8 cellular contexts compared by ENCODE assay signal in genomic region chr17:45132302-45132568, GRCh38. TPM values are rescaled to one million over a fixed set of nuclear protein-coding genes. Genes with fewer than 3 reads are reported as not detected.
DNase-seq lines count a peak whose midpoint lies in the region; ATAC-seq, FAIRE-seq and TF ChIP-seq lines count a peak whose summit lies in the region.

Gene PLCD3 (minus strand): TSS chr17:45132515. CDS start chr17:45132410, 105 bp downstream.

- peaks cover 56% of the 10 kb centered on the region for H3K4me1 Mint-ChIP-seq in brain

- TF ChIP-seq RAD21 in A549 (conservative IDR thresholded peaks at IDR 0.05 in 1 of 2, IDR thresholded peaks at IDR 0.05 in 1 of 2): no peak

- H3K4me3 Mint-ChIP-seq in brain: peak within 1 kb of the TSS; percentile 88 to 94 (median 90)

- peak within 1 kb of the TSS; percentile 90 for H3K4me2 ChIP-seq in A549

- no peak for FAIRE-seq in A549 (lab: Jason Lieb, UNC)

- H3K9me3 ChIP-seq in A549 (no peaks in the 10 kb centered on the region), HUES48 (ENCODE audit: control insufficient read depth, insufficient read depth, low read length) (no peaks in the 10 kb centered on the region), left lung (no peaks in the 10 kb centered on the region)

- H3K36me3 ChIP-seq in HUES48 (ENCODE audit: control insufficient read depth, insufficient read depth, low read length): no peaks in the 10 kb centered on the region
- H3K36me3 ChIP-seq in left lung: no peaks in the 10 kb centered on the region

- intact Hi-C loops in left lung (cut with DNase I): loop anchor here in 1 of 2 donors (10.0 kb wide), 1 partner anchor 63 kb away; no protein-coding TSS in a partner anchor
- intact Hi-C loops in head of caudate nucleus (cut with DNase I): no loop called here

- H3K27ac ChIP-seq in A549: peak within 1 kb of the TSS; percentile 95 to 99
- peak within 1 kb of the TSS; percentile 71 for H3K27ac ChIP-seq in HUES48 (ENCODE audit: low read depth, low read length)
- H3K27ac ChIP-seq in left lung: peak within 1 kb of the TSS; percentile 90 to 98
- peak within 1 kb of the TSS; percentile 82 for H3K27ac ChIP-seq in temporal lobe (ENCODE audit: low read depth, low read length)

- WGBS in A549 (ENCODE audit: missing lambda C conversion rate): 0% methylated on average over 1 of the region's 38 CpGs

- no peaks in the 10 kb centered on the region for H3K36me3 Mint-ChIP-seq in brain

- H3K27ac Mint-ChIP-seq in brain: peak within 1 kb of the TSS in 4 of 5 experiments; percentile 82 to 94 (median 89)

- no peak for TF ChIP-seq POLR2A in A549 (IDR thresholded peaks at IDR 0.05; ENCODE audit: low read length)

- TF ChIP-seq CTCF in A549 (IDR thresholded peaks at IDR 0.05) (no peak), brain (conservative IDR thresholded peaks at IDR 0.05) (no peak), left lung (IDR thresholded peaks at IDR 0.05) (no peak), GM13977 (IDR thresholded peaks at IDR 0.05; ENCODE audit: extremely low read depth, insufficient read depth, missing control alignments) (no peak)

- TF ChIP-seq EP300 in A549 (IDR thresholded peaks at IDR 0.05): no peak

- no peak for DNase-seq in A549 (ENCODE audit: low read depth in 1 of 2, low spot score in 1 of 2)
- no peak for DNase-seq in left lung
- DNase-seq in GM13977 (ENCODE audit: low spot score): no peak
- DNase-seq in KBM-7: no peak
- DNase-seq in head of caudate nucleus: no peak

- H3K4me1 ChIP-seq in A549: peaks cover 56% of the 10 kb centered on the region
- peaks cover 21% of the 10 kb centered on the region; the same call in 1 of the 2 replicates for H3K4me1 ChIP-seq in HUES48 (ENCODE audit: control insufficient read depth, insufficient read depth, low read length)
- peaks cover 27 to 56% of the 10 kb centered on the region in 2 donors for H3K4me1 ChIP-seq in left lung

- peaks cover 0 to 7% (median 3%) of the 10 kb centered on the region in 5 experiments for H3K9me3 Mint-ChIP-seq in brain

- CTCF ChIA-PET in A549 (lab: Yijun Ruan, JAX): interaction anchor here (0.8 to 20.1 kb wide), 27 partner anchors 7 to 255 kb away, joined by 3 to 742 read pairs (median 6); partner anchors contain the start of genes HEXIM1 and HEXIM2

- no peak; a peak in 1 of 6 replicates for ATAC-seq in A549
- no peak for ATAC-seq in left lung

- in situ Hi-C loops in GM13977 (cut with MboI; ENCODE audit: low pct_unique_long_range_greater_than_20kb, low sequenced_read_pairs, unreplicated experiment) (no loop called here), KBM-7 (cut with MboI; ENCODE audit: low pct_unique_long_range_greater_than_20kb, low sequenced_read_pairs) (no loop called here)

- POLR2A ChIA-PET in A549 (lab: Yijun Ruan, JAX): interaction anchor here (1.1 kb wide), 1 partner anchor 16 kb away, joined by 15 read pairs; the partner anchor contains the start of gene HEXIM1

- peaks cover 4% of the 10 kb centered on the region for H3K27me3 Mint-ChIP-seq in brain

- peak within 1 kb of the TSS; percentile 38; the same call in 1 of the 2 replicates for H3K9ac ChIP-seq in HUES48 (ENCODE audit: low read depth, low read length)

- no peaks in the 10 kb centered on the region; the same call in 1 of the 2 replicates for H3K27me3 ChIP-seq in HUES48 (ENCODE audit: control insufficient read depth, insufficient read depth, low read length)
- no peaks in the 10 kb centered on the region for H3K27me3 ChIP-seq in left lung

- peak within 1 kb of the TSS; percentile 98 for H3K4me3 ChIP-seq in A549
- peak within 1 kb of the TSS; percentile 78 for H3K4me3 ChIP-seq in HUES48 (ENCODE audit: low read depth, low read length)
- H3K4me3 ChIP-seq in left lung: peak within 1 kb of the TSS; percentile 72 to 74

TF ChIP-seq in A549, 52 proteins besides CTCF, POLR2A, EP300 and RAD21:
- TF ChIP-seq MYC (IDR thresholded peaks at IDR 0.05; ENCODE audit: borderline replicate concordance, low read length) (no peak), JUN (IDR thresholded peaks at IDR 0.05) (no peak; a peak in 2 of 5 replicates), BCL3 (IDR thresholded peaks at IDR 0.05) (no peak), E2F6 (IDR thresholded peaks at IDR 0.05; ENCODE audit: borderline replicate concordance, low read depth) (no peak), REST (IDR thresholded peaks at IDR 0.05) (no peak), MAX (IDR thresholded peaks at IDR 0.05) (no peak), TFCP2L1 (CRISPR knock-in tag; IDR thresholded peaks at IDR 0.05) (no peak), RCOR1 (IDR thresholded peaks at IDR 0.05; ENCODE audit: low read depth, low read length) (no peak), TP53 (CRISPR knock-in tag; IDR thresholded peaks at IDR 0.05) (no peak), FOSL2 (IDR thresholded peaks at IDR 0.05) (no peak), FOSL2 (CRISPR knock-in tag; IDR thresholded peaks at IDR 0.05) (no peak), ATOH8 (CRISPR knock-in tag; IDR thresholded peaks at IDR 0.05; ENCODE audit: low read depth) (no peak), EHF (CRISPR knock-in tag; IDR thresholded peaks at IDR 0.05) (no peak), KDM1A (IDR thresholded peaks at IDR 0.05; ENCODE audit: low read depth) (no peak), USF2 (IDR thresholded peaks at IDR 0.05) (no peak), ZC3H11A (IDR thresholded peaks at IDR 0.05) (no peak)

RNA-seq across cellular contexts. Expression of gene PLCD3, which starts in this region (rescaled TPM):
- polyA plus RNA-seq in A549 (2011; rRNA removed): 55.5 and 56.6 TPM in 2 replicates
- 98.3 and 162 TPM in 2 replicates for polyA plus RNA-seq in A549 (2012; cell fraction: cytosol; rRNA removed)
- polyA plus RNA-seq in A549 (2012; cell fraction: nucleus; rRNA removed): 215 and 231 TPM in 2 replicates
- polyA plus RNA-seq in A549 (2017; fragmentation: RNase III; extraction: RNeasy Plus Mini Kit Qiagen cat#74134 plus additional on column Dnase treatment): 104 to 107 TPM (median 105 TPM) in 3 replicates
- polyA minus RNA-seq in A549 (2011; rRNA and poly(A)+ RNA removed): 138 and 167 TPM in 2 replicates
- polyA plus RNA-seq in brain (ENCODE audit: insufficient read depth, low read depth, low replicate concordance): 35.8 TPM
- total RNA-seq in left lung: 10 to 100 TPM; 41.0 to 49.1 TPM
- total RNA-seq in temporal lobe: 3.9 TPM
